In the genomic region with DNA sequence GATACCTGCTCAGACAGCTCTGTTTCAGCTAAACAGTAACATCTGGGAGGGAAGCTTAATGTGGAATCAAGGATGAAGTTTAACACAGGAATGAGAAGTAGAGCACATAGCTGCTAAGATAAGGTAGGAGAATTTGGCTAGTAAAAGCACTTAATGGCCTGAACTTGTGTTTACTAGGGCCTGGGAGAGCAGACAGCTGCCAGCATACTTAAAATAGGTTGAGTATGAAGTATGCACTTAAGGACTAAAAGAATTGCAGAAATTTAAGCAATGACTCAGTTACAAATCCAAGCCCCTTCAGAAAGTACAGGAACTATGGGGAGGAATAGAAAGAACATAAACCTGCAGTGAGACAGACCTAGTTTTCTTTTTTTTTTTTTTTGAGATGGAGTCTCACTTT, we compare ENCODE assay signal across 16 cellular contexts. TPM values are rescaled to one million over a fixed set of nuclear protein-coding genes. Genes with fewer than 3 reads are reported as not detected.
A peak's percentile ranks its signal among the peaks of the same experiment; 100 is the strongest.
DNase-seq lines count a peak whose midpoint lies in the region; ATAC-seq and TF ChIP-seq lines count a peak whose summit lies in the region.
"Had no signal": no experiment of that assay in that cellular context is flagged by ENCODE, and none has a peak within 500 bp of the region (broad histone marks: within the 10 kb centered on the region; RNA-seq: fewer than 3 reads in every experiment).

No MANE protein-coding gene starts in this region.

- no peaks in the 10 kb centered on the region for H3K27me3 ChIP-seq in GM23248 (replicated peaks; ENCODE audit: insufficient read depth)
- H3K27me3 ChIP-seq in body of pancreas, result no peaks in the 10 kb centered on the region
- H3K27me3 ChIP-seq in lower lobe of right lung (ENCODE audit: low read depth), result no peaks in the 10 kb centered on the region
- no peaks in the 10 kb centered on the region for H3K27me3 ChIP-seq in WERI-Rb-1 (ENCODE audit: insufficient read depth, low read depth, severe bottlenecking)

- TF ChIP-seq POLR2A in body of pancreas (IDR thresholded peaks at IDR 0.05), result no peak

- H3K9me3 ChIP-seq in GM23248 (ENCODE audit: low read depth) (no peaks in the 10 kb centered on the region), body of pancreas (no peaks in the 10 kb centered on the region), lower lobe of right lung (no peaks in the 10 kb centered on the region), WERI-Rb-1 (ENCODE audit: severe bottlenecking) (peaks cover 25% of the 10 kb centered on the region)

- in situ Hi-C loops in GM23248 (cut with MboI), result no loop called here

- H3K9ac ChIP-seq in GM23248, result no peak overlapping the region

- peak overlapping the region; percentile 24 for H3K27ac ChIP-seq in GM23248
- peak overlapping the region in 3 of 4 donors; percentile 46 to 48 (median 47) for H3K27ac ChIP-seq in body of pancreas
- no peak overlapping the region for H3K27ac ChIP-seq in lower lobe of right lung
- H3K27ac ChIP-seq in WERI-Rb-1, result no peak overlapping the region

- peaks cover 26% of the 10 kb centered on the region for H3F3A ChIP-seq in GM23248 (ENCODE audit: insufficient read depth)

- H3K79me2 ChIP-seq in GM23248 (ENCODE audit: insufficient read depth), result peaks cover 65% of the 10 kb centered on the region

- H4K20me1 ChIP-seq in GM23248 (ENCODE audit: insufficient read depth), result no peaks in the 10 kb centered on the region

- no peak overlapping the region for H3K4me2 ChIP-seq in GM23248 (ENCODE audit: unreplicated experiment)

- ATAC-seq in body of pancreas (peak; percentile 90), lower lobe of right lung (peak; percentile 72 to 91), GM21529 (IDR thresholded peaks at IDR 0.05; ENCODE audit: unreplicated experiment) (no peak), GM21515 (IDR thresholded peaks at IDR 0.05; ENCODE audit: unreplicated experiment) (no peak)
- ATAC-seq: activated CD4-positive, alpha-beta T cell treated with anti-CD3 and anti-CD28 coated beads for 36 hours; activated naive CD4-positive, alpha-beta T cell treated with anti-CD3 and anti-CD28 coated beads, Interleukin-2, amount 50 U/mL, for 72 hours had no signal

- TF ChIP-seq CTCF in body of pancreas (IDR thresholded peaks at IDR 0.05), result peak in 1 of 7 experiments; percentile 2
- TF ChIP-seq CTCF in lower lobe of right lung (IDR thresholded peaks at IDR 0.05), result no peak
- TF ChIP-seq CTCF in WERI-Rb-1 (IDR thresholded peaks at IDR 0.05; ENCODE audit: low read depth, low read length), result no peak

- no peak overlapping the region for H2AFZ ChIP-seq in GM23248

- H3K36me3 ChIP-seq in GM23248 (ENCODE audit: low read depth) (0 out of 2 replicates have a peak, but pooled peaks cover 8% of the 10 kb centered on the region), body of pancreas (replicated peaks in 1 of 2; ENCODE audit: insufficient read depth in 1 of 2, low read depth in 2 of 2) (no peaks in the 10 kb centered on the region), lower lobe of right lung (peaks cover 8% of the 10 kb centered on the region), WERI-Rb-1 (peaks cover 45% of the 10 kb centered on the region)

- DNase-seq in A172 (ENCODE audit: low spot score) (peak; percentile 35), GM23248 (peak; percentile 66), body of pancreas (peak; percentile 71 to 87 (median 77)), lower lobe of right lung (no peak), WERI-Rb-1 (no peak), CD1c-positive myeloid dendritic cell (ENCODE audit: extremely low spot score) (no peak)
- DNase-seq: activated CD4-positive, alpha-beta T cell treated with anti-CD3 and anti-CD28 coated beads for 36 hours; AML-193; erythroblast; H9; NCI-H526 treated with DMSO at 0.1 percent for 48 hours; occipital lobe; T-helper 2 cell had no signal

- H3K4me1 ChIP-seq in GM23248 (ENCODE audit: insufficient read depth) (peaks cover 29% of the 10 kb centered on the region), body of pancreas (peaks cover 54% of the 10 kb centered on the region), lower lobe of right lung (peaks cover 47% of the 10 kb centered on the region)

- no peak overlapping the region for H3K4me3 ChIP-seq in GM23248
- no peak overlapping the region for H3K4me3 ChIP-seq in body of pancreas
- H3K4me3 ChIP-seq in lower lobe of right lung, result no peak overlapping the region
- no peak overlapping the region for H3K4me3 ChIP-seq in WERI-Rb-1 (ENCODE audit: low read depth, low read length)

- intact Hi-C loops in body of pancreas (cut with DNase I), result no loop called here
- intact Hi-C loops in lower lobe of right lung (cut with DNase I), result no loop called here

- H3K9me2 ChIP-seq in GM23248 (ENCODE audit: insufficient read depth), result no peaks in the 10 kb centered on the region

RNA-seq across cellular contexts. Expression of gene BACH1, which starts 53.0 kb away (rescaled TPM):
- total RNA-seq in A172 (2014; rRNA removed; shearing (Covaris generic)), result 53.5 and 60.6 TPM in 2 replicates
- total RNA-seq in GM23248 (2014; rRNA removed; shearing (Covaris generic)), result 52.4 and 52.7 TPM in 2 replicates
- polyA plus RNA-seq in GM23248 (2016; fragmentation: Nextera tagmentation; extraction: Ambion mirVana), result 22.9 and 23.9 TPM in 2 replicates
- total RNA-seq in body of pancreas, result 10 to 100 TPM; 28.5 to 29.7 TPM
- total RNA-seq in lower lobe of right lung, result 148 TPM

Comparison
In these comparisons a context has a peak if more than half of its experiments do, and no peak if none do; other contexts are left out.
1. DNase-seq: peak in A172 (single experiment), GM23248 (single experiment) and body of pancreas (4 of 4); none in lower lobe of right lung (single experiment), WERI-Rb-1 (single experiment) and CD1c-positive myeloid dendritic cell (single experiment).
2. H3K27ac ChIP-seq: peak in GM23248 (single experiment) and body of pancreas (3 of 4); none in lower lobe of right lung (single experiment) and WERI-Rb-1 (single experiment).
3. ATAC-seq: peak in body of pancreas (single experiment) and lower lobe of right lung (2 of 2); none in GM21529 (single experiment) and GM21515 (single experiment).